In genomic region chr16:89093602-89094251, GRCh38 we compare ENCODE assay signal across 8 cellular contexts. TPM values are rescaled to one million over a fixed set of nuclear protein-coding genes. Genes with fewer than 3 reads are reported as not detected.
DNase-seq lines count a peak whose midpoint lies in the region; ATAC-seq and TF ChIP-seq lines count a peak whose summit lies in the region.

Gene ACSF3, plus strand, starts transcription at chr16:89093852. Its CDS starts 6,830 bp downstream, at chr16:89100682.

- POLR2A ChIA-PET in CD8-positive, alpha-beta T cell (lab: Charles Lee) = interaction anchor here (0.9 to 2.7 kb wide), 5 partner anchors 9 to 237 kb away, joined by 3 to 21 read pairs (median 4); partner anchors contain the start of genes GALNS and TRAPPC2L

- H3K27me3 Mint-ChIP-seq in CD8-positive, alpha-beta T cell (ENCODE audit: low read depth) = peaks cover 13% of the 10 kb centered on the region
- peaks cover 39% of the 10 kb centered on the region for H3K27me3 Mint-ChIP-seq in mesothelial cell of epicardium (ENCODE audit: low read depth)

- no peaks in the 10 kb centered on the region for H3K27me3 ChIP-seq in CD8-positive, alpha-beta T cell (ENCODE audit: insufficient read depth, low read length)

- peak; percentile 10 for ATAC-seq in CD8-positive, alpha-beta T cell
- ATAC-seq in GM21381 (IDR thresholded peaks at IDR 0.05; ENCODE audit: unreplicated experiment) (peak; percentile 57), GM18870 (IDR thresholded peaks at IDR 0.05; ENCODE audit: unreplicated experiment) (no peak)

- H3K9me3 Mint-ChIP-seq in CD8-positive, alpha-beta T cell = no peaks in the 10 kb centered on the region
- no peaks in the 10 kb centered on the region for H3K9me3 Mint-ChIP-seq in mesothelial cell of epicardium

- DNase-seq in CD8-positive, alpha-beta T cell = peak; percentile 30 to 86 (median 61)
- peak; percentile 50 for DNase-seq in NCI-H226
- DNase-seq in activated CD8-positive, alpha-beta memory T cell treated with anti-CD3 and anti-CD28 coated beads, Interleukin-2, amount 50 U/mL, for 24 hours (ENCODE audit: extremely low read depth) = peak; percentile 21
- no peak for DNase-seq in mesothelial cell of epicardium (ENCODE audit: low spot score in 2 of 2, unreplicated experiment in 2 of 2)
- DNase-seq in stimulated activated CD8-positive, alpha-beta memory T cell treated with anti-CD3 and anti-CD28 coated beads, Interleukin-15, amount 100 ng/mL, for 24 hours (ENCODE audit: low read depth) = peak; percentile 59

- H3K9me3 ChIP-seq in CD8-positive, alpha-beta T cell (ENCODE audit: low read length) = no peaks in the 10 kb centered on the region

- H3K36me3 Mint-ChIP-seq in CD8-positive, alpha-beta T cell = peaks cover 10% of the 10 kb centered on the region
- H3K36me3 Mint-ChIP-seq in mesothelial cell of epicardium = no peaks in the 10 kb centered on the region

- peaks cover 51% of the 10 kb centered on the region for H3K4me1 Mint-ChIP-seq in CD8-positive, alpha-beta T cell (ENCODE audit: low read depth)
- H3K4me1 Mint-ChIP-seq in mesothelial cell of epicardium = peaks cover 32% of the 10 kb centered on the region

- CTCF ChIA-PET in CD8-positive, alpha-beta T cell (lab: Charles Lee) = no interaction called here

- intact Hi-C loops in CD8-positive, alpha-beta T cell (cut with DNase I, micrococcal nuclease) = loop anchor here (1.0 to 10.0 kb wide), 2 partner anchors 30 to 411 kb away; partner anchors contain the start of gene SPG7 (in 1 of the 2)

- H3K27ac ChIP-seq in CD8-positive, alpha-beta T cell (ENCODE audit: low read depth, low read length) = peak within 1 kb of the TSS; percentile 58

- peak within 1 kb of the TSS; percentile 74 for H3K4me3 ChIP-seq in CD8-positive, alpha-beta T cell (ENCODE audit: low read depth, low read length)

- H3K36me3 ChIP-seq in CD8-positive, alpha-beta T cell (ENCODE audit: insufficient read depth, low read length) = peaks cover under 1% of the 10 kb centered on the region

- H3K4me3 Mint-ChIP-seq in CD8-positive, alpha-beta T cell = peak within 1 kb of the TSS; percentile 94
- H3K4me3 Mint-ChIP-seq in mesothelial cell of epicardium = peak within 1 kb of the TSS; percentile 84

- no peak for TF ChIP-seq CTCF in CD8-positive, alpha-beta T cell (IDR thresholded peaks at IDR 0.05)
- no peak for TF ChIP-seq CTCF in mesothelial cell of epicardium (IDR thresholded peaks at IDR 0.05; ENCODE audit: unreplicated experiment)

- H3K4me1 ChIP-seq in CD8-positive, alpha-beta T cell (ENCODE audit: insufficient read depth, low read length) = peaks cover 49% of the 10 kb centered on the region

- in situ Hi-C loops in endometrial microvascular endothelial cells (cut with HindIII; ENCODE audit: inconsistent ontology term, low pct_unique_long_range_greater_than_20kb, low sequenced_read_pairs) = no loop called here

- peak within 1 kb of the TSS; percentile 97 for H3K27ac Mint-ChIP-seq in CD8-positive, alpha-beta T cell
- peak within 1 kb of the TSS; percentile 62 for H3K27ac Mint-ChIP-seq in mesothelial cell of epicardium

RNA-seq across cellular contexts. Expression of gene ACSF3, which starts in this region (rescaled TPM):
- 10 to 100 TPM; 33.5 to 37.0 TPM for total RNA-seq in CD8-positive, alpha-beta T cell
- 29.0 TPM for total RNA-seq in endometrial microvascular endothelial cells (ENCODE audit: inconsistent ontology term)
- 35.7 to 41.5 TPM (median 37.7 TPM) in 3 replicates for total RNA-seq in mesothelial cell of epicardium

Comparison
In these comparisons a context has a peak if more than half of its experiments do, and no peak if none do; other contexts are left out.
1. DNase-seq: peak in CD8-positive, alpha-beta T cell (7 of 7), NCI-H226 (single experiment), activated CD8-positive, alpha-beta memory T cell treated with anti-CD3 and anti-CD28 coated beads, Interleukin-2, amount 50 U/mL, for 24 hours (single experiment) and stimulated activated CD8-positive, alpha-beta memory T cell treated with anti-CD3 and anti-CD28 coated beads, Interleukin-15, amount 100 ng/mL, for 24 hours (single experiment); none in mesothelial cell of epicardium (0 of 2).